ENCODE assay signal across 1 cellular context in genomic region chr2:233756429-233757081, GRCh38.
TF ChIP-seq lines count a peak whose summit lies in the region.

No MANE protein-coding gene starts in this region.

TF ChIP-seq in HepG2, 621 proteins besides CTCF, POLR2A, EP300 and RAD21 (continued from another document and continues in another):
- TF ChIP-seq ARID5B (CRISPR knock-in tag; IDR thresholded peaks at IDR 0.05) (peak; percentile 99), HDAC1 (CRISPR knock-in tag; IDR thresholded peaks at IDR 0.05) (peak; percentile 98), RELA (CRISPR knock-in tag; IDR thresholded peaks at IDR 0.05) (no peak), SOX13 (IDR thresholded peaks at IDR 0.05) (peak; percentile 98), SOX13 (CRISPR knock-in tag; conservative IDR thresholded peaks at IDR 0.05 in 1 of 2, IDR thresholded peaks at IDR 0.05 in 1 of 2) (peak in 1 of 2 experiments; percentile 97; a peak in 2 of 4 replicates), PHF5A (CRISPR knock-in tag; IDR thresholded peaks at IDR 0.05; ENCODE audit: low read depth, unreplicated experiment) (peak; percentile 62), FOXM1 (CRISPR knock-in tag; IDR thresholded peaks at IDR 0.05) (no peak), ZNF451 (CRISPR knock-in tag; IDR thresholded peaks at IDR 0.05) (no peak), MYPOP (CRISPR knock-in tag; IDR thresholded peaks at IDR 0.05) (peak; percentile 60; the same call in 1 of the 2 replicates), KLF16 (CRISPR knock-in tag; IDR thresholded peaks at IDR 0.05) (peak in 1 of 2 experiments; percentile 88; a peak in 2 of 4 replicates), MAZ (IDR thresholded peaks at IDR 0.05; ENCODE audit: borderline replicate concordance, low read depth, low read length) (no peak), MAZ (CRISPR knock-in tag; IDR thresholded peaks at IDR 0.05; ENCODE audit: low read depth) (peak; percentile 66; the same call in 1 of the 2 replicates), SYNCRIP (IDR thresholded peaks at IDR 0.05; ENCODE audit: insufficient read depth, low read depth, low read length) (no peak), KDM3A (CRISPR knock-in tag; IDR thresholded peaks at IDR 0.05; ENCODE audit: low read depth) (peak; percentile 64; the same call in 1 of the 2 replicates), ATF5 (CRISPR knock-in tag; IDR thresholded peaks at IDR 0.05; ENCODE audit: low read depth) (no peak), ZFP62 (CRISPR knock-in tag; IDR thresholded peaks at IDR 0.05) (no peak), ZGPAT (CRISPR knock-in tag; IDR thresholded peaks at IDR 0.05) (peak; percentile 96), DMTF1 (CRISPR knock-in tag; IDR thresholded peaks at IDR 0.05) (no peak), HOXA9 (CRISPR knock-in tag; IDR thresholded peaks at IDR 0.05; ENCODE audit: borderline replicate concordance) (peak; percentile 84; the same call in 1 of the 2 replicates), ZNF644 (CRISPR knock-in tag; IDR thresholded peaks at IDR 0.05; ENCODE audit: low read depth) (peak; percentile 64; the same call in 1 of the 2 replicates), ZNF800 (CRISPR knock-in tag; IDR thresholded peaks at IDR 0.05) (peak; percentile 73; the same call in 1 of the 2 replicates), KLF6 (CRISPR knock-in tag; IDR thresholded peaks at IDR 0.05) (no peak), IRF2 (CRISPR knock-in tag; IDR thresholded peaks at IDR 0.05) (peak; percentile 54; the same call in 1 of the 2 replicates), HNF4A (CRISPR knock-in tag; IDR thresholded peaks at IDR 0.05) (peak; percentile 95), TAF15 (IDR thresholded peaks at IDR 0.05; ENCODE audit: low read depth, low read length, poor library complexity, severe bottlenecking) (no peak), MEIS1 (CRISPR knock-in tag; IDR thresholded peaks at IDR 0.05; ENCODE audit: borderline replicate concordance) (peak; percentile 84; the same call in 1 of the 2 replicates), DPF2 (CRISPR knock-in tag; IDR thresholded peaks at IDR 0.05; ENCODE audit: borderline replicate concordance, low read depth) (peak; percentile 74; the same call in 1 of the 2 replicates), STAG1 (CRISPR knock-in tag; IDR thresholded peaks at IDR 0.05) (no peak), ERF (CRISPR knock-in tag; IDR thresholded peaks at IDR 0.05) (peak; percentile 97), PRMT3 (CRISPR knock-in tag; IDR thresholded peaks at IDR 0.05; ENCODE audit: borderline replicate concordance, low read depth) (no peak), ELK4 (CRISPR knock-in tag; IDR thresholded peaks at IDR 0.05; ENCODE audit: borderline replicate concordance) (no peak), TARDBP (CRISPR knock-in tag; IDR thresholded peaks at IDR 0.05) (peak; percentile 95), ZBTB7B (CRISPR knock-in tag; IDR thresholded peaks at IDR 0.05) (peak; percentile 50; the same call in 1 of the 2 replicates), ZNF776 (CRISPR knock-in tag; IDR thresholded peaks at IDR 0.05) (no peak), KAT8 (CRISPR knock-in tag; IDR thresholded peaks at IDR 0.05) (peak; percentile 73), TBL1XR1 (IDR thresholded peaks at IDR 0.05; ENCODE audit: borderline replicate concordance, low read length, partially characterized antibody) (peak; percentile 100), SP5 (CRISPR knock-in tag; IDR thresholded peaks at IDR 0.05; ENCODE audit: borderline replicate concordance, low read depth) (peak; percentile 80)
- TF ChIP-seq, protein P1, sequence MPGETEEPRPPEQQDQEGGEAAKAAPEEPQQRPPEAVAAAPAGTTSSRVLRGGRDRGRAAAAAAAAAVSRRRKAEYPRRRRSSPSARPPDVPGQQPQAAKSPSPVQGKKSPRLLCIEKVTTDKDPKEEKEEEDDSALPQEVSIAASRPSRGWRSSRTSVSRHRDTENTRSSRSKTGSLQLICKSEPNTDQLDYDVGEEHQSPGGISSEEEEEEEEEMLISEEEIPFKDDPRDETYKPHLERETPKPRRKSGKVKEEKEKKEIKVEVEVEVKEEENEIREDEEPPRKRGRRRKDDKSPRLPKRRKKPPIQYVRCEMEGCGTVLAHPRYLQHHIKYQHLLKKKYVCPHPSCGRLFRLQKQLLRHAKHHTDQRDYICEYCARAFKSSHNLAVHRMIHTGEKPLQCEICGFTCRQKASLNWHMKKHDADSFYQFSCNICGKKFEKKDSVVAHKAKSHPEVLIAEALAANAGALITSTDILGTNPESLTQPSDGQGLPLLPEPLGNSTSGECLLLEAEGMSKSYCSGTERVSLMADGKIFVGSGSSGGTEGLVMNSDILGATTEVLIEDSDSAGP (CRISPR knock-in tag; IDR thresholded peaks at IDR 0.05; ENCODE audit: borderline replicate concordance): no peak
- TF ChIP-seq, protein P2, sequence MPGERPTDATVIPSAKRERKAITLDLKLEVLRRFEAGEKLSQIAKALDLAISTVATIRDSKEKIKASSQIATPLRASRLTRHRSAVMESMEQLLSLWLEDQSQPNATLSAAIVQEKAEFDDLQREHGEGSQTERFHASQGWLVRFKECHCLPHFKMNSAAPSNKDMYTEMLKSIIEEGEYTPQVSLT (CRISPR knock-in tag; IDR thresholded peaks at IDR 0.05; ENCODE audit: borderline replicate concordance, low read depth): no peak
- TF ChIP-seq, protein P3, sequence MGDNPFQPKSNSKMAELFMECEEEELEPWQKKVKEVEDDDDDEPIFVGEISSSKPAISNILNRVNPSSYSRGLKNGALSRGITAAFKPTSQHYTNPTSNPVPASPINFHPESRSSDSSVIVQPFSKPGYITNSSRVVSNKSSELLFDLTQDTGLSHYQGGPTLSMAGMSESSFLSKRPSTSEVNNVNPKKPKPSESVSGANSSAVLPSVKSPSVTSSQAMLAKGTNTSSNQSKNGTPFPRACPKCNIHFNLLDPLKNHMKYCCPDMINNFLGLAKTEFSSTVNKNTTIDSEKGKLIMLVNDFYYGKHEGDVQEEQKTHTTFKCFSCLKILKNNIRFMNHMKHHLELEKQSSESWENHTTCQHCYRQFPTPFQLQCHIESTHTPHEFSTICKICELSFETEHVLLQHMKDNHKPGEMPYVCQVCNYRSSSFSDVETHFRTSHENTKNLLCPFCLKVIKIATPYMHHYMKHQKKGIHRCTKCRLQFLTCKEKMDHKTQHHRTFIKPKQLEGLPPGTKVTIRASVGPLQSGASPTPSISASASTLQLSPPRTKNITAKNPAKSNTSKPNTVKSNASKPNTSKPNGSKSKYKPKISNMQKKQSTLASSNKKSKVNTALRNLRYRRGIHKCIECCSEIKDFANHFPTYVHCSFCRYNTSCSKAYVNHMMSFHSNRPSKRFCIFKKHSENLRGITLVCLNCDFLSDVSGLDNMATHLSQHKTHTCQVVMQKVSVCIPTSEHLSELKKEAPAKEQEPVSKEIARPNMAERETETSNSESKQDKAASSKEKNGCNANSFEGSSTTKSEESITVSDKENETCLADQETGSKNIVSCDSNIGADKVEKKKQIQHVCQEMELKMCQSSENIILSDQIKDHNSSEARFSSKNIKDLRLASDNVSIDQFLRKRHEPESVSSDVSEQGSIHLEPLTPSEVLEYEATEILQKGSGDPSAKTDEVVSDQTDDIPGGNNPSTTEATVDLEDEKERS (CRISPR knock-in tag; IDR thresholded peaks at IDR 0.05): peak; percentile 71; the same call in 1 of the 2 replicates
- TF ChIP-seq, protein P4, sequence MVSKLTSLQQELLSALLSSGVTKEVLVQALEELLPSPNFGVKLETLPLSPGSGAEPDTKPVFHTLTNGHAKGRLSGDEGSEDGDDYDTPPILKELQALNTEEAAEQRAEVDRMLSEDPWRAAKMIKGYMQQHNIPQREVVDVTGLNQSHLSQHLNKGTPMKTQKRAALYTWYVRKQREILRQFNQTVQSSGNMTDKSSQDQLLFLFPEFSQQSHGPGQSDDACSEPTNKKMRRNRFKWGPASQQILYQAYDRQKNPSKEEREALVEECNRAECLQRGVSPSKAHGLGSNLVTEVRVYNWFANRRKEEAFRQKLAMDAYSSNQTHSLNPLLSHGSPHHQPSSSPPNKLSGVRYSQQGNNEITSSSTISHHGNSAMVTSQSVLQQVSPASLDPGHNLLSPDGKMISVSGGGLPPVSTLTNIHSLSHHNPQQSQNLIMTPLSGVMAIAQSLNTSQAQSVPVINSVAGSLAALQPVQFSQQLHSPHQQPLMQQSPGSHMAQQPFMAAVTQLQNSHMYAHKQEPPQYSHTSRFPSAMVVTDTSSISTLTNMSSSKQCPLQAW (CRISPR knock-in tag; IDR thresholded peaks at IDR 0.05): peak; percentile 99
